In the genomic region with DNA sequence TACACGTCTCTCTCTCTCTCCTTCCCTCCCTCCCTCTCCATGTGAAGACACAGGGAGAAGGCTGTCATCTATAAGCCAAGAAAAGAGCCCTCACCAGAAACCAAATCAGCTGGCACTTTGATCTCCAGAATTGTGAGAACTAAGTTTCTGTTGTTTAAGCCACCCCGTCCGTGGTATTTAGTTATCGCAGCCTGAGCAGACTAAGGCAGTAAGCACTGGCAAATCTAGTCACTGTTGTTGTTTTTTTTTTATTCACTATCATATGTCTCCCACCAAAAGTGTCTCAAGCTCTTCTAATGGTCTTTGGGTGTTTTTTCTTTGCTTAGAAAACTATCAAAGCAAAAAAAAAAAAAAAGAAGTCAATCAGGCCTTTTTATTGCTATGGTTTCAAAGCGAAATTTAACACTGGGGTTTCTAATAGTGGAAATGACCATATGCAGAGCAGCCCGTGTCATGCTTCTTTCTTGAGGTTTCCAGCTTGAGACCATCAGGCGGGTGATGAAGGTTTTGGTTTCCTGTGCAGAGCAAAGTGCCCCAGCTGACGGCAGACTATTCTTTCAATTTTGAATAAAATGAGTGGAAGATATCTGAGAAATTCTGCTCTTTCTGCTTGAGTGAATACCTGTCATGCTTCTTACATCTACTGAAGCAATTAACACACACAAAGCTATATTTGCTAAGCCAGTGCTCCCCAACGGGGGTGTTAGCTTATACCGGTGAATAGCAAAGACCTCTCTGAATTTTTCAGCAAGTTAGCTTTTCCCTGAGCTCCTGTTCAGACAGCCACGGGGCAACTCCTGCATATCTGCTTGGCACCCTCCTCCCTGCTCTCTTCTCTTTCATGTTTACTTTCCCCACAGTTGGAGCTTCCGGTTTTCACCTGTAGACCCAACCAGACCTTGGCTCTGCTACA, we compare ENCODE assay signal across 10 cellular contexts.
DNase-seq lines count a peak whose midpoint lies in the region; ATAC-seq and TF ChIP-seq lines count a peak whose summit lies in the region.
"Had no signal": no experiment of that assay in that cellular context is flagged by ENCODE, and none has a peak within 500 bp of the region (broad histone marks: within the 10 kb centered on the region; RNA-seq: fewer than 3 reads in every experiment).

No MANE protein-coding gene starts in this region.

- intact Hi-C loops in left ventricle myocardium superior (cut with micrococcal nuclease), result no loop called here

- no peak for TF ChIP-seq EP300 in gastroesophageal sphincter (IDR thresholded peaks at IDR 0.05)

- no peak for TF ChIP-seq CTCF in gastroesophageal sphincter (IDR thresholded peaks at IDR 0.05)

- no peak overlapping the region for H3K4me3 ChIP-seq in gastroesophageal sphincter
- H3K4me3 ChIP-seq: esophagus squamous epithelium had no signal

- DNase-seq in left ventricle myocardium superior (no peak), NCI-H1694 treated with DMSO at 0.1 percent for 48 hours (lab: John Stamatoyannopoulos, UW) (no peak), NCI-H187 (lab: John Stamatoyannopoulos, UW) (no peak), epidermal melanocyte (ENCODE audit: insufficient read length, low spot score) (no peak)
- DNase-seq: esophagus squamous epithelium had no signal

- H3K36me3 ChIP-seq in gastroesophageal sphincter, result no peaks in the 10 kb centered on the region
- H3K36me3 ChIP-seq: esophagus squamous epithelium had no signal

- no peak for TF ChIP-seq POLR2A in gastroesophageal sphincter (IDR thresholded peaks at IDR 0.05)

- H3K27ac ChIP-seq in gastroesophageal sphincter, result no peak overlapping the region
- H3K27ac ChIP-seq: esophagus squamous epithelium had no signal

- H3K27me3 ChIP-seq in gastroesophageal sphincter, result no peaks in the 10 kb centered on the region
- H3K27me3 ChIP-seq: esophagus squamous epithelium had no signal

- H3K4me1 ChIP-seq in gastroesophageal sphincter, result no peaks in the 10 kb centered on the region
- H3K4me1 ChIP-seq: esophagus squamous epithelium had no signal

- WGBS in gastroesophageal sphincter (ENCODE audit: low coverage in 1 of 2), 2 donors, result 60 to 62% methylated on average over 10 to 12 of the region's 12 CpGs

- H3K9me3 ChIP-seq in gastroesophageal sphincter, result no peaks in the 10 kb centered on the region
- H3K9me3 ChIP-seq: esophagus squamous epithelium had no signal

- peak; percentile 98 for ATAC-seq in GM18517 (IDR thresholded peaks at IDR 0.05; ENCODE audit: unreplicated experiment)
- ATAC-seq in GM21390 (IDR thresholded peaks at IDR 0.05; ENCODE audit: unreplicated experiment), result peak; percentile 99
- ATAC-seq in HG03280 (IDR thresholded peaks at IDR 0.05; ENCODE audit: unreplicated experiment), result peak; percentile 98
- ATAC-seq in left ventricle myocardium superior, result peak; percentile 68
- ATAC-seq in gastroesophageal sphincter, result no peak
- ATAC-seq: naive thymus-derived CD8-positive, alpha-beta T cell had no signal
